9 cellular contexts compared by ENCODE assay signal in the genomic region with DNA sequence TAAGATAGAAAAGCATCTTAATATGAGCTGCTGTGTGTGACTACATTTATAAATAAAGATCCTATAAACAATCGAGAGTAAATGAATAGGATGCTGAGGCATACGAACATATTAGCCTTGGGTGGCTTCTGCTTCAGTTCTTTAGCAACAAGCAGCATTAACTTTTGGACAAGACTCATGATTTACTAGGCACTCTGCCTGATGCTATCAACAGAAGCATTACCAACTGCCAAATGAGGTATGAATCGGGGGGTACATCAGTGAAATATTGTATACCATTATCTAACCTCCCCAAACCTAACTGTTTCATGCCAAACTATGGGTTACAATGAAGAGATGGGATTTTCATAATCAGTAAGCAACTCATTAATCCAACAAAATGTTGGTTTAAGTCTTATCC.
"Had no signal": no experiment of that assay in that cellular context is flagged by ENCODE, and none has a peak within 500 bp of the region (broad histone marks: within the 10 kb centered on the region; RNA-seq: fewer than 3 reads in every experiment).

No MANE protein-coding gene starts in this region.

- DNase-seq: GM23248, GOT3, H7, HFFc6, IMR-90, KBM-7 had no signal

- H3K4me3 ChIP-seq: GM23248, HAP-1 had no signal

- H3K9me3 ChIP-seq: HAP-1 had no signal

- H3K27ac ChIP-seq: GM23248, HL-60 had no signal

- H3K9me3 Mint-ChIP-seq: HFFc6 had no signal

- H3K27ac Mint-ChIP-seq: HFFc6 had no signal

- H3K4me3 Mint-ChIP-seq: HFFc6 had no signal

- ATAC-seq: HCT116 had no signal

- H2AFZ ChIP-seq: GM23248 had no signal

- H3K9ac ChIP-seq: GM23248 had no signal

- H3K36me3 ChIP-seq: HAP-1 had no signal
